Comparison of ENCODE assay signal across 9 cellular contexts in genomic region chr6:43009124-43009523, GRCh38. TPM values are rescaled to one million over a fixed set of nuclear protein-coding genes. Genes with fewer than 3 reads are reported as not detected.
DNase-seq lines count a peak whose midpoint lies in the region; ATAC-seq, FAIRE-seq and TF ChIP-seq lines count a peak whose summit lies in the region.
"Had no signal": no experiment of that assay in that cellular context is flagged by ENCODE, and none has a peak within 500 bp of the region (broad histone marks: within the 10 kb centered on the region; RNA-seq: fewer than 3 reads in every experiment).

No MANE protein-coding gene starts in this region.

- no peak overlapping the region for H3K27ac Mint-ChIP-seq in natural killer cell treated with Interleukin-12 subunit alpha and Interleukin-12 subunit beta and Interleukin-15 and Interleukin-18, amount 100 ng/mL, for 72 hours

- H3F3A ChIP-seq in DOHH2 (ENCODE audit: control insufficient read depth, insufficient read depth), result no peaks in the 10 kb centered on the region

- peaks cover 29 to 35% of the 10 kb centered on the region in 2 donors for H3K4me1 Mint-ChIP-seq in natural killer cell treated with Interleukin-12 subunit alpha and Interleukin-12 subunit beta and Interleukin-15 and Interleukin-18, amount 100 ng/mL, for 72 hours (ENCODE audit: low read depth in 2 of 2)

- no peak overlapping the region for H3K4me3 Mint-ChIP-seq in natural killer cell treated with Interleukin-12 subunit alpha and Interleukin-12 subunit beta and Interleukin-15 and Interleukin-18, amount 100 ng/mL, for 72 hours

- no peaks in the 10 kb centered on the region for H3K27me3 Mint-ChIP-seq in natural killer cell treated with Interleukin-12 subunit alpha and Interleukin-12 subunit beta and Interleukin-15 and Interleukin-18, amount 100 ng/mL, for 72 hours

- H3K9me3 ChIP-seq in DOHH2 (ENCODE audit: control insufficient read depth, insufficient read depth, low read length), result no peaks in the 10 kb centered on the region

- no peak overlapping the region for H3K27ac ChIP-seq in DOHH2 (ENCODE audit: low read depth, low read length)
- H3K27ac ChIP-seq: SK-N-MC had no signal

- peak; percentile 75 for TF ChIP-seq CTCF in DOHH2 (IDR thresholded peaks at IDR 0.05; ENCODE audit: low read depth, low read length, poor library complexity, severe bottlenecking)

- no peaks in the 10 kb centered on the region for H4K20me1 ChIP-seq in DOHH2 (ENCODE audit: control insufficient read depth, insufficient read depth, low read depth, low read length)

- no peak for FAIRE-seq in H54 (lab: Jason Lieb, UNC)

- ATAC-seq in natural killer cell treated with Interleukin-12 subunit alpha and Interleukin-12 subunit beta and Interleukin-15 and Interleukin-18, amount 100 ng/mL, for 72 hours, result no peak

- H3K4me2 ChIP-seq in DOHH2 (ENCODE audit: low read length), result no peak overlapping the region

- no peaks in the 10 kb centered on the region for H3K36me3 Mint-ChIP-seq in natural killer cell treated with Interleukin-12 subunit alpha and Interleukin-12 subunit beta and Interleukin-15 and Interleukin-18, amount 100 ng/mL, for 72 hours

- H3K27me3 ChIP-seq in DOHH2 (ENCODE audit: control insufficient read depth, low read length), result no peaks in the 10 kb centered on the region

- no peaks in the 10 kb centered on the region for H3K9me3 Mint-ChIP-seq in natural killer cell treated with Interleukin-12 subunit alpha and Interleukin-12 subunit beta and Interleukin-15 and Interleukin-18, amount 100 ng/mL, for 72 hours

- H3K79me2 ChIP-seq in DOHH2 (ENCODE audit: control insufficient read depth, low read length), result peaks cover 21% of the 10 kb centered on the region

- peaks cover 63% of the 10 kb centered on the region for H3K36me3 ChIP-seq in DOHH2 (ENCODE audit: control insufficient read depth, low read length)

- TF ChIP-seq POLR2A in H54 (IDR thresholded peaks at IDR 0.05; ENCODE audit: low read depth, low read length), result no peak

- no peak overlapping the region for H3K4me3 ChIP-seq in DOHH2 (ENCODE audit: low read length)
- H3K4me3 ChIP-seq in Jurkat, Clone E6-1 (ENCODE audit: low read length), result no peak overlapping the region
- H3K4me3 ChIP-seq: SK-N-MC had no signal

- peak; percentile 48 for DNase-seq in Jurkat, Clone E6-1 (ENCODE audit: low read depth, low spot score)
- peak; percentile 19 for DNase-seq in activated CD4-positive, alpha-beta T cell treated with anti-CD3 and anti-CD28 coated beads for 1 hour
- peak; percentile 26 for DNase-seq in fibroblast of peridontal ligament (ENCODE audit: extremely low read depth)
- peak; percentile 39 for DNase-seq in stimulated activated CD4-positive, alpha-beta T cell treated with anti-CD3 and anti-CD28 coated beads, Interleukin-4, amount 100 ng/mL, for 24 hours
- DNase-seq in A172 (ENCODE audit: low spot score), result no peak
- no peak for DNase-seq in natural killer cell treated with Interleukin-12 subunit alpha and Interleukin-12 subunit beta and Interleukin-15 and Interleukin-18, amount 100 ng/mL, for 72 hours (ENCODE audit: low spot score)
- no peak for DNase-seq in H54 (ENCODE audit: insufficient read length, low spot score)

- H3K4me1 ChIP-seq in DOHH2 (ENCODE audit: control insufficient read depth, low read length), result peaks cover 21% of the 10 kb centered on the region

- no peaks in the 10 kb centered on the region for H3K9me2 ChIP-seq in DOHH2 (replicated peaks; ENCODE audit: control insufficient read depth, low read length)

RNA-seq across cellular contexts. Expression of gene MEA1, which starts 4.6 kb away (rescaled TPM):
- 240 TPM for polyA plus RNA-seq in Jurkat, Clone E6-1 (2012; ENCODE audit: insufficient read depth, insufficient read length)
- 134 and 144 TPM in 2 replicates for total RNA-seq in A172 (2014; rRNA removed; shearing (Covaris generic))
- 10 to 100 TPM; 55.7 to 77.8 TPM for total RNA-seq in natural killer cell treated with Interleukin-12 subunit alpha and Interleukin-12 subunit beta and Interleukin-15 and Interleukin-18, amount 100 ng/mL, for 72 hours

RNA-seq across cellular contexts. Expression of gene KLHDC3, which starts 4.9 kb away (rescaled TPM):
- polyA plus RNA-seq in Jurkat, Clone E6-1 (2012; ENCODE audit: insufficient read depth, insufficient read length), result 127 TPM
- 75.3 and 90.8 TPM in 2 replicates for total RNA-seq in A172 (2014; rRNA removed; shearing (Covaris generic))
- total RNA-seq in natural killer cell treated with Interleukin-12 subunit alpha and Interleukin-12 subunit beta and Interleukin-15 and Interleukin-18, amount 100 ng/mL, for 72 hours, result 10 to 100 TPM; 59.6 to 60.8 TPM

RNA-seq across cellular contexts. Expression of gene RRP36, which starts 12.3 kb away (rescaled TPM):
- polyA plus RNA-seq in Jurkat, Clone E6-1 (2012; ENCODE audit: insufficient read depth, insufficient read length), result 79.8 TPM
- 111 and 121 TPM in 2 replicates for total RNA-seq in A172 (2014; rRNA removed; shearing (Covaris generic))
- total RNA-seq in natural killer cell treated with Interleukin-12 subunit alpha and Interleukin-12 subunit beta and Interleukin-15 and Interleukin-18, amount 100 ng/mL, for 72 hours, result 10 to 100 TPM; 86.9 to 96.5 TPM

RNA-seq across cellular contexts. Expression of gene PPP2R5D, which starts 24.8 kb away (rescaled TPM):
- 86.2 TPM for polyA plus RNA-seq in Jurkat, Clone E6-1 (2012; ENCODE audit: insufficient read depth, insufficient read length)
- total RNA-seq in A172 (2014; rRNA removed; shearing (Covaris generic)), result 38.9 and 48.5 TPM in 2 replicates
- 10 to 100 TPM; 38.9 to 47.8 TPM for total RNA-seq in natural killer cell treated with Interleukin-12 subunit alpha and Interleukin-12 subunit beta and Interleukin-15 and Interleukin-18, amount 100 ng/mL, for 72 hours

RNA-seq across cellular contexts. Expression of gene PEX6, which starts 30.1 kb away (rescaled TPM):
- 18.7 TPM for polyA plus RNA-seq in Jurkat, Clone E6-1 (2012; ENCODE audit: insufficient read depth, insufficient read length)
- 8.2 and 9.4 TPM in 2 replicates for total RNA-seq in A172 (2014; rRNA removed; shearing (Covaris generic))
- total RNA-seq in natural killer cell treated with Interleukin-12 subunit alpha and Interleukin-12 subunit beta and Interleukin-15 and Interleukin-18, amount 100 ng/mL, for 72 hours, result 10 to 100 TPM; 14.1 to 18.7 TPM

Comparison
In these comparisons a context has a peak if more than half of its experiments do, and no peak if none do; other contexts are left out.
1. DNase-seq: peak in Jurkat, Clone E6-1 (single experiment), activated CD4-positive, alpha-beta T cell treated with anti-CD3 and anti-CD28 coated beads for 1 hour (single experiment), fibroblast of peridontal ligament (single experiment) and stimulated activated CD4-positive, alpha-beta T cell treated with anti-CD3 and anti-CD28 coated beads, Interleukin-4, amount 100 ng/mL, for 24 hours (single experiment); none in A172 (single experiment), natural killer cell treated with Interleukin-12 subunit alpha and Interleukin-12 subunit beta and Interleukin-15 and Interleukin-18, amount 100 ng/mL, for 72 hours (single experiment) and H54 (single experiment).